ENCODE assay signal across 1 cellular context in the genomic region with DNA sequence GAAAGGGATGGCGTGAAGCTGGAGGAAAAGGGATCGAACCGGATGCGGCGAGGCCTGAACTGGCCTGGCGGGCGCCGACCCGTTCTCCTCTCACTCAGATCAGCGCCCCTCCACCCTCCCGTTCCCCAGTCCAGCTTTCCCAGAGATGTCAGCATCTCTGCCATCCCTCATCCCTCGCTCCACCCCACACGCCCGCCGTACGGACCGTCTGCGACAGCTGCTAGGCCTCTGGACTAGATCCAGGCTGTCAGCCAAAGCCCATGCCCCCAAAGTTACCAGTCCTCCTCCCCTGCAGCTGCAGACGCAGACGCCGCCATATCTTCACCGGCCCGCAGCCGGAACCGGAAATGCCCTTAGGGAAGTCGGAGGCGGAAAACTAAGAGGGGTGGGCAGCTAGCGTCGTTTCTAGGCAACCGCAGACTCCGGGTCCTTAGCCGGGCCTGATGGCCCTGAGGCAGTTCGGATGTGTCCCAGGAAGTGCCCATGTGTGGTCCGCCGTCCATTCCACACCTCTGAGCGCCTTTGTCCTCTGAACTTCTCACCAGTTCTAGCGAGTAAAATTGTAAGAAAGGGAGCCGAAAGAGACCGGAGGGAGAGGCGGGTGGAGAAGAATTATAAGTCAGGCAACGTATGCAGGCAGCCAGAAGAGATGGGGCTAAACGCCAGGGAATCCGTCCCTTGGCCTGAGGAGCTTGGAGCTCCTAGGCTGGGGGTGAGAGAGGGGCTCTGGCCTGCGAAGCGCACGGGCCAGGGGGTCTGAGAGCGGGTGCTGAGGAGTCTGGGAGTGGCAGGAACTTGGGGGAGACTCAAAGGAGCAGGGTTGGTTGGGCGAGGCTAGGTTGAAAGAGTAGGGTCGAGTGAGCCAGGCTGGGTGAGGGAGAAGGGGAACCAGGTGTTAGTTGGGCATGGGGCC.
TF ChIP-seq lines count a peak whose summit lies in the region.

A gene with protein sequence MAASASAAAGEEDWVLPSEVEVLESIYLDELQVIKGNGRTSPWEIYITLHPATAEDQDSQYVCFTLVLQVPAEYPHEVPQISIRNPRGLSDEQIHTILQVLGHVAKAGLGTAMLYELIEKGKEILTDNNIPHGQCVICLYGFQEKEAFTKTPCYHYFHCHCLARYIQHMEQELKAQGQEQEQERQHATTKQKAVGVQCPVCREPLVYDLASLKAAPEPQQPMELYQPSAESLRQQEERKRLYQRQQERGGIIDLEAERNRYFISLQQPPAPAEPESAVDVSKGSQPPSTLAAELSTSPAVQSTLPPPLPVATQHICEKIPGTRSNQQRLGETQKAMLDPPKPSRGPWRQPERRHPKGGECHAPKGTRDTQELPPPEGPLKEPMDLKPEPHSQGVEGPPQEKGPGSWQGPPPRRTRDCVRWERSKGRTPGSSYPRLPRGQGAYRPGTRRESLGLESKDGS (minus strand): TSS at position 349 of the 913 bp plus-strand sequence. CDS start 32 bp downstream, at position 317.
A gene with protein sequence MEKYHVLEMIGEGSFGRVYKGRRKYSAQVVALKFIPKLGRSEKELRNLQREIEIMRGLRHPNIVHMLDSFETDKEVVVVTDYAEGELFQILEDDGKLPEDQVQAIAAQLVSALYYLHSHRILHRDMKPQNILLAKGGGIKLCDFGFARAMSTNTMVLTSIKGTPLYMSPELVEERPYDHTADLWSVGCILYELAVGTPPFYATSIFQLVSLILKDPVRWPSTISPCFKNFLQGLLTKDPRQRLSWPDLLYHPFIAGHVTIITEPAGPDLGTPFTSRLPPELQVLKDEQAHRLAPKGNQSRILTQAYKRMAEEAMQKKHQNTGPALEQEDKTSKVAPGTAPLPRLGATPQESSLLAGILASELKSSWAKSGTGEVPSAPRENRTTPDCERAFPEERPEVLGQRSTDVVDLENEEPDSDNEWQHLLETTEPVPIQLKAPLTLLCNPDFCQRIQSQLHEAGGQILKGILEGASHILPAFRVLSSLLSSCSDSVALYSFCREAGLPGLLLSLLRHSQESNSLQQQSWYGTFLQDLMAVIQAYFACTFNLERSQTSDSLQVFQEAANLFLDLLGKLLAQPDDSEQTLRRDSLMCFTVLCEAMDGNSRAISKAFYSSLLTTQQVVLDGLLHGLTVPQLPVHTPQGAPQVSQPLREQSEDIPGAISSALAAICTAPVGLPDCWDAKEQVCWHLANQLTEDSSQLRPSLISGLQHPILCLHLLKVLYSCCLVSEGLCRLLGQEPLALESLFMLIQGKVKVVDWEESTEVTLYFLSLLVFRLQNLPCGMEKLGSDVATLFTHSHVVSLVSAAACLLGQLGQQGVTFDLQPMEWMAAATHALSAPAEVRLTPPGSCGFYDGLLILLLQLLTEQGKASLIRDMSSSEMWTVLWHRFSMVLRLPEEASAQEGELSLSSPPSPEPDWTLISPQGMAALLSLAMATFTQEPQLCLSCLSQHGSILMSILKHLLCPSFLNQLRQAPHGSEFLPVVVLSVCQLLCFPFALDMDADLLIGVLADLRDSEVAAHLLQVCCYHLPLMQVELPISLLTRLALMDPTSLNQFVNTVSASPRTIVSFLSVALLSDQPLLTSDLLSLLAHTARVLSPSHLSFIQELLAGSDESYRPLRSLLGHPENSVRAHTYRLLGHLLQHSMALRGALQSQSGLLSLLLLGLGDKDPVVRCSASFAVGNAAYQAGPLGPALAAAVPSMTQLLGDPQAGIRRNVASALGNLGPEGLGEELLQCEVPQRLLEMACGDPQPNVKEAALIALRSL (N-terminal part only) (plus strand): TSS at position 433 of the 913 bp plus-strand sequence. CDS start 744 bp downstream, outside the sequence.

TF ChIP-seq in HepG2, 621 proteins besides CTCF, POLR2A, EP300 and RAD21 (continued from another document and continues in another):
- TF ChIP-seq, protein P1, sequence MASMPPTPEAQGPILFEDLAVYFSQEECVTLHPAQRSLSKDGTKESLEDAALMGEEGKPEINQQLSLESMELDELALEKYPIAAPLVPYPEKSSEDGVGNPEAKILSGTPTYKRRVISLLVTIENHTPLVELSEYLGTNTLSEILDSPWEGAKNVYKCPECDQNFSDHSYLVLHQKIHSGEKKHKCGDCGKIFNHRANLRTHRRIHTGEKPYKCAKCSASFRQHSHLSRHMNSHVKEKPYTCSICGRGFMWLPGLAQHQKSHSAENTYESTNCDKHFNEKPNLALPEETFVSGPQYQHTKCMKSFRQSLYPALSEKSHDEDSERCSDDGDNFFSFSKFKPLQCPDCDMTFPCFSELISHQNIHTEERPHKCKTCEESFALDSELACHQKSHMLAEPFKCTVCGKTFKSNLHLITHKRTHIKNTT (CRISPR knock-in tag; IDR thresholded peaks at IDR 0.05), result no peak
- TF ChIP-seq, protein P2, sequence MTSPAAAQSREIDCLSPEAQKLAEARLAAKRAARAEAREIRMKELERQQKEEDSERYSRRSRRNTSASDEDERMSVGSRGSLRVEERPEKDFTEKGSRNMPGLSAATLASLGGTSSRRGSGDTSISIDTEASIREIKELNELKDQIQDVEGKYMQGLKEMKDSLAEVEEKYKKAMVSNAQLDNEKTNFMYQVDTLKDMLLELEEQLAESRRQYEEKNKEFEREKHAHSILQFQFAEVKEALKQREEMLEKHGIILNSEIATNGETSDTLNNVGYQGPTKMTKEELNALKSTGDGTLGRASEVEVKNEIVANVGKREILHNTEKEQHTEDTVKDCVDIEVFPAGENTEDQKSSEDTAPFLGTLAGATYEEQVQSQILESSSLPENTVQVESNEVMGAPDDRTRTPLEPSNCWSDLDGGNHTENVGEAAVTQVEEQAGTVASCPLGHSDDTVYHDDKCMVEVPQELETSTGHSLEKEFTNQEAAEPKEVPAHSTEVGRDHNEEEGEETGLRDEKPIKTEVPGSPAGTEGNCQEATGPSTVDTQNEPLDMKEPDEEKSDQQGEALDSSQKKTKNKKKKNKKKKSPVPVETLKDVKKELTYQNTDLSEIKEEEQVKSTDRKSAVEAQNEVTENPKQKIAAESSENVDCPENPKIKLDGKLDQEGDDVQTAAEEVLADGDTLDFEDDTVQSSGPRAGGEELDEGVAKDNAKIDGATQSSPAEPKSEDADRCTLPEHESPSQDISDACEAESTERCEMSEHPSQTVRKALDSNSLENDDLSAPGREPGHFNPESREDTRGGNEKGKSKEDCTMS (CRISPR knock-in tag; conservative IDR thresholded peaks at IDR 0.05), result no peak
- TF ChIP-seq ZNF703 (CRISPR knock-in tag; IDR thresholded peaks at IDR 0.05; ENCODE audit: borderline replicate concordance), result no peak
- no peak for TF ChIP-seq ZFP90 (CRISPR knock-in tag; IDR thresholded peaks at IDR 0.05; ENCODE audit: borderline replicate concordance)
- peak; percentile 92 for TF ChIP-seq THAP11 (CRISPR knock-in tag; IDR thresholded peaks at IDR 0.05)
- no peak for TF ChIP-seq ZNF460 (CRISPR knock-in tag; IDR thresholded peaks at IDR 0.05; ENCODE audit: borderline replicate concordance)
- TF ChIP-seq ZNF235 (CRISPR knock-in tag; IDR thresholded peaks at IDR 0.05; ENCODE audit: borderline replicate concordance), result peak; percentile 72; the same call in 1 of the 2 replicates
- TF ChIP-seq SMARCE1 (IDR thresholded peaks at IDR 0.05; ENCODE audit: borderline replicate concordance), result no peak
- TF ChIP-seq KLF15 (CRISPR knock-in tag; IDR thresholded peaks at IDR 0.05; ENCODE audit: borderline replicate concordance), result peak; percentile 49; the same call in 1 of the 2 replicates
- TF ChIP-seq BORCS8-MEF2B (CRISPR knock-in tag; IDR thresholded peaks at IDR 0.05), result peak; percentile 87
- TF ChIP-seq, protein P3, sequence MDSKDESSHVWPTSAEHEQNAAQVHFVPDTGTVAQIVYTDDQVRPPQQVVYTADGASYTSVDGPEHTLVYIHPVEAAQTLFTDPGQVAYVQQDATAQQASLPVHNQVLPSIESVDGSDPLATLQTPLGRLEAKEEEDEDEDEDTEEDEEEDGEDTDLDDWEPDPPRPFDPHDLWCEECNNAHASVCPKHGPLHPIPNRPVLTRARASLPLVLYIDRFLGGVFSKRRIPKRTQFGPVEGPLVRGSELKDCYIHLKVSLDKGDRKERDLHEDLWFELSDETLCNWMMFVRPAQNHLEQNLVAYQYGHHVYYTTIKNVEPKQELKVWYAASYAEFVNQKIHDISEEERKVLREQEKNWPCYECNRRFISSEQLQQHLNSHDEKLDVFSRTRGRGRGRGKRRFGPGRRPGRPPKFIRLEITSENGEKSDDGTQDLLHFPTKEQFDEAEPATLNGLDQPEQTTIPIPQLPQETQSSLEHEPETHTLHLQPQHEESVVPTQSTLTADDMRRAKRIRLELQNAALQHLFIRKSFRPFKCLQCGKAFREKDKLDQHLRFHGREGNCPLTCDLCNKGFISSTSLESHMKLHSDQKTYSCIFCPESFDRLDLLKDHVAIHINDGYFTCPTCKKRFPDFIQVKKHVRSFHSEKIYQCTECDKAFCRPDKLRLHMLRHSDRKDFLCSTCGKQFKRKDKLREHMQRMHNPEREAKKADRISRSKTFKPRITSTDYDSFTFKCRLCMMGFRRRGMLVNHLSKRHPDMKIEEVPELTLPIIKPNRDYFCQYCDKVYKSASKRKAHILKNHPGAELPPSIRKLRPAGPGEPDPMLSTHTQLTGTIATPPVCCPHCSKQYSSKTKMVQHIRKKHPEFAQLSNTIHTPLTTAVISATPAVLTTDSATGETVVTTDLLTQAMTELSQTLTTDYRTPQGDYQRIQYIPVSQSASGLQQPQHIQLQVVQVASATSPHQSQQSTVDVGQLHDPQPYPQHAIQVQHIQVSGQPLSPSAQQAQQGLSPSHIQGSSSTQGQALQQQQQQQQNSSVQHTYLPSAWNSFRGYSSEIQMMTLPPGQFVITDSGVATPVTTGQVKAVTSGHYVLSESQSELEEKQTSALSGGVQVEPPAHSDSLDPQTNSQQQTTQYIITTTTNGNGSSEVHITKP (CRISPR knock-in tag; IDR thresholded peaks at IDR 0.05; ENCODE audit: low read depth), result no peak
- TF ChIP-seq ZNF879 (CRISPR knock-in tag; IDR thresholded peaks at IDR 0.05), result 0 out of 2 replicates have a peak, but pooled peaks have one; percentile 8
- peak; percentile 16; the same call in 1 of the 2 replicates for TF ChIP-seq ZBTB21 (CRISPR knock-in tag; IDR thresholded peaks at IDR 0.05)
- TF ChIP-seq, protein P4, sequence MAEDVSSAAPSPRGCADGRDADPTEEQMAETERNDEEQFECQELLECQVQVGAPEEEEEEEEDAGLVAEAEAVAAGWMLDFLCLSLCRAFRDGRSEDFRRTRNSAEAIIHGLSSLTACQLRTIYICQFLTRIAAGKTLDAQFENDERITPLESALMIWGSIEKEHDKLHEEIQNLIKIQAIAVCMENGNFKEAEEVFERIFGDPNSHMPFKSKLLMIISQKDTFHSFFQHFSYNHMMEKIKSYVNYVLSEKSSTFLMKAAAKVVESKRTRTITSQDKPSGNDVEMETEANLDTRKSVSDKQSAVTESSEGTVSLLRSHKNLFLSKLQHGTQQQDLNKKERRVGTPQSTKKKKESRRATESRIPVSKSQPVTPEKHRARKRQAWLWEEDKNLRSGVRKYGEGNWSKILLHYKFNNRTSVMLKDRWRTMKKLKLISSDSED (CRISPR knock-in tag; IDR thresholded peaks at IDR 0.05), result no peak
- TF ChIP-seq ZSCAN29 (CRISPR knock-in tag; conservative IDR thresholded peaks at IDR 0.05), result no peak
- TF ChIP-seq, protein P5, sequence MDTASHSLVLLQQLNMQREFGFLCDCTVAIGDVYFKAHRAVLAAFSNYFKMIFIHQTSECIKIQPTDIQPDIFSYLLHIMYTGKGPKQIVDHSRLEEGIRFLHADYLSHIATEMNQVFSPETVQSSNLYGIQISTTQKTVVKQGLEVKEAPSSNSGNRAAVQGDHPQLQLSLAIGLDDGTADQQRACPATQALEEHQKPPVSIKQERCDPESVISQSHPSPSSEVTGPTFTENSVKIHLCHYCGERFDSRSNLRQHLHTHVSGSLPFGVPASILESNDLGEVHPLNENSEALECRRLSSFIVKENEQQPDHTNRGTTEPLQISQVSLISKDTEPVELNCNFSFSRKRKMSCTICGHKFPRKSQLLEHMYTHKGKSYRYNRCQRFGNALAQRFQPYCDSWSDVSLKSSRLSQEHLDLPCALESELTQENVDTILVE (CRISPR knock-in tag; IDR thresholded peaks at IDR 0.05), result peak; percentile 51; the same call in 1 of the 2 replicates
- peak; percentile 61; the same call in 1 of the 2 replicates for TF ChIP-seq ZSCAN21 (CRISPR knock-in tag; IDR thresholded peaks at IDR 0.05; ENCODE audit: borderline replicate concordance)
- peak; percentile 84 for TF ChIP-seq KMT2B (CRISPR knock-in tag; IDR thresholded peaks at IDR 0.05)
- peak; percentile 23; the same call in 1 of the 2 replicates for TF ChIP-seq ZNF263 (CRISPR knock-in tag; IDR thresholded peaks at IDR 0.05)
- TF ChIP-seq ZNF550 (CRISPR knock-in tag; IDR thresholded peaks at IDR 0.05; ENCODE audit: borderline replicate concordance), result peak; percentile 88; the same call in 1 of the 2 replicates
- TF ChIP-seq, protein P6, sequence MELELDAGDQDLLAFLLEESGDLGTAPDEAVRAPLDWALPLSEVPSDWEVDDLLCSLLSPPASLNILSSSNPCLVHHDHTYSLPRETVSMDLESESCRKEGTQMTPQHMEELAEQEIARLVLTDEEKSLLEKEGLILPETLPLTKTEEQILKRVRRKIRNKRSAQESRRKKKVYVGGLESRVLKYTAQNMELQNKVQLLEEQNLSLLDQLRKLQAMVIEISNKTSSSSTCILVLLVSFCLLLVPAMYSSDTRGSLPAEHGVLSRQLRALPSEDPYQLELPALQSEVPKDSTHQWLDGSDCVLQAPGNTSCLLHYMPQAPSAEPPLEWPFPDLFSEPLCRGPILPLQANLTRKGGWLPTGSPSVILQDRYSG (CRISPR knock-in tag; IDR thresholded peaks at IDR 0.05), result no peak
- TF ChIP-seq ZNF367 (CRISPR knock-in tag; IDR thresholded peaks at IDR 0.05; ENCODE audit: borderline replicate concordance), result no peak
- TF ChIP-seq, protein P7, sequence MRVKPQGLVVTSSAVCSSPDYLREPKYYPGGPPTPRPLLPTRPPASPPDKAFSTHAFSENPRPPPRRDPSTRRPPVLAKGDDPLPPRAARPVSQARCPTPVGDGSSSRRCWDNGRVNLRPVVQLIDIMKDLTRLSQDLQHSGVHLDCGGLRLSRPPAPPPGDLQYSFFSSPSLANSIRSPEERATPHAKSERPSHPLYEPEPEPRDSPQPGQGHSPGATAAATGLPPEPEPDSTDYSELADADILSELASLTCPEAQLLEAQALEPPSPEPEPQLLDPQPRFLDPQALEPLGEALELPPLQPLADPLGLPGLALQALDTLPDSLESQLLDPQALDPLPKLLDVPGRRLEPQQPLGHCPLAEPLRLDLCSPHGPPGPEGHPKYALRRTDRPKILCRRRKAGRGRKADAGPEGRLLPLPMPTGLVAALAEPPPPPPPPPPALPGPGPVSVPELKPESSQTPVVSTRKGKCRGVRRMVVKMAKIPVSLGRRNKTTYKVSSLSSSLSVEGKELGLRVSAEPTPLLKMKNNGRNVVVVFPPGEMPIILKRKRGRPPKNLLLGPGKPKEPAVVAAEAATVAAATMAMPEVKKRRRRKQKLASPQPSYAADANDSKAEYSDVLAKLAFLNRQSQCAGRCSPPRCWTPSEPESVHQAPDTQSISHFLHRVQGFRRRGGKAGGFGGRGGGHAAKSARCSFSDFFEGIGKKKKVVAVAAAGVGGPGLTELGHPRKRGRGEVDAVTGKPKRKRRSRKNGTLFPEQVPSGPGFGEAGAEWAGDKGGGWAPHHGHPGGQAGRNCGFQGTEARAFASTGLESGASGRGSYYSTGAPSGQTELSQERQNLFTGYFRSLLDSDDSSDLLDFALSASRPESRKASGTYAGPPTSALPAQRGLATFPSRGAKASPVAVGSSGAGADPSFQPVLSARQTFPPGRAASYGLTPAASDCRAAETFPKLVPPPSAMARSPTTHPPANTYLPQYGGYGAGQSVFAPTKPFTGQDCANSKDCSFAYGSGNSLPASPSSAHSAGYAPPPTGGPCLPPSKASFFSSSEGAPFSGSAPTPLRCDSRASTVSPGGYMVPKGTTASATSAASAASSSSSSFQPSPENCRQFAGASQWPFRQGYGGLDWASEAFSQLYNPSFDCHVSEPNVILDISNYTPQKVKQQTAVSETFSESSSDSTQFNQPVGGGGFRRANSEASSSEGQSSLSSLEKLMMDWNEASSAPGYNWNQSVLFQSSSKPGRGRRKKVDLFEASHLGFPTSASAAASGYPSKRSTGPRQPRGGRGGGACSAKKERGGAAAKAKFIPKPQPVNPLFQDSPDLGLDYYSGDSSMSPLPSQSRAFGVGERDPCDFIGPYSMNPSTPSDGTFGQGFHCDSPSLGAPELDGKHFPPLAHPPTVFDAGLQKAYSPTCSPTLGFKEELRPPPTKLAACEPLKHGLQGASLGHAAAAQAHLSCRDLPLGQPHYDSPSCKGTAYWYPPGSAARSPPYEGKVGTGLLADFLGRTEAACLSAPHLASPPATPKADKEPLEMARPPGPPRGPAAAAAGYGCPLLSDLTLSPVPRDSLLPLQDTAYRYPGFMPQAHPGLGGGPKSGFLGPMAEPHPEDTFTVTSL (CRISPR knock-in tag; IDR thresholded peaks at IDR 0.05; ENCODE audit: borderline replicate concordance), result no peak
